ENCODE assay signal across 11 cellular contexts in the genomic region with DNA sequence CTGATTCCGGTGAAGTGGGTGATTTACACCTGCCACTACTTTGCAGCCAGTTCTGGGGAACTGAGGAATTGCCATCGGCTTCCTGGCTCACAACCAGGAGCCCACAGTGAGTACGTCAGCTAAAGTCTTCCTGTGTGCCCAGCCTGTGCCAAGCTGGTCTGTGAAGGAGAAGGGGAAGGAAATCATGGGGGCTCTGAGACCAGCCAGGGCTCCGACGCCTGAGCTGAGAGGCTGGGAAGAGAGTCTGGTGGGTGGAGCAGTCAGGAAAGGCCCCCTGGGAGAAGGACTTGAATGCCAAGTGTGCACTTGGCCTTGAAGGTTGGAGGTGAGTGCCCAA. TPM values are rescaled to one million over a fixed set of nuclear protein-coding genes. Genes with fewer than 3 reads are reported as not detected.
DNase-seq lines count a peak whose midpoint lies in the region; ATAC-seq and TF ChIP-seq lines count a peak whose summit lies in the region.
"Had no signal": no experiment of that assay in that cellular context is flagged by ENCODE, and none has a peak within 500 bp of the region (broad histone marks: within the 10 kb centered on the region; RNA-seq: fewer than 3 reads in every experiment).

No MANE protein-coding gene starts in this region.

- ATAC-seq in DND-41 (ENCODE audit: insufficient read depth, low read depth) (no peak), HG03159 (IDR thresholded peaks at IDR 0.05; ENCODE audit: unreplicated experiment) (no peak)

- H2AFZ ChIP-seq in DND-41 (ENCODE audit: low read depth, low read length) = peak overlapping the region; percentile 11; the same call in 1 of the 2 replicates

- H3K36me3 ChIP-seq in DND-41 (ENCODE audit: insufficient read depth, low read length) (no peaks in the 10 kb centered on the region), skeletal muscle tissue (ENCODE audit: control insufficient read depth in 3 of 3, insufficient read depth in 3 of 3, low read length in 3 of 3) (no peaks in the 10 kb centered on the region)

- DNase-seq in DND-41 (no peak), astrocyte of the cerebellum (ENCODE audit: low read depth) (no peak), LoVo (ENCODE audit: low spot score) (no peak), NCI-H82 treated with DMSO at 0.1 percent for 48 hours (lab: John Stamatoyannopoulos, UW; ENCODE audit: unreplicated experiment) (no peak)
- DNase-seq in activated CD4-positive, alpha-beta T cell treated with anti-CD3 and anti-CD28 coated beads for 48 hours = no peak
- DNase-seq: MV-4-11; stimulated activated naive CD4-positive, alpha-beta T cell treated with Interleukin-2 at 50 U/mL for 16 hours had no signal

- H3K27me3 ChIP-seq in DND-41 (ENCODE audit: insufficient read depth, low read length, poor library complexity) (no peaks in the 10 kb centered on the region), skeletal muscle tissue (ENCODE audit: control insufficient read depth in 3 of 3, insufficient read depth in 3 of 3, low read length in 3 of 3) (no peaks in the 10 kb centered on the region)

- H3K27ac ChIP-seq in DND-41 (ENCODE audit: low read length) (no peak overlapping the region), skeletal muscle tissue (ENCODE audit: low read depth, low read length) (no peak overlapping the region)

- peak overlapping the region; percentile 84 for H3K4me2 ChIP-seq in DND-41 (ENCODE audit: insufficient read depth, low read length)

- H4K20me1 ChIP-seq in DND-41 (ENCODE audit: insufficient read depth, low read length) = no peaks in the 10 kb centered on the region

- H3K9ac ChIP-seq in DND-41 (ENCODE audit: low read depth, low read length) = 0 out of 2 replicates have a peak overlapping the region, but pooled peaks have one; percentile 55
- H3K9ac ChIP-seq in skeletal muscle tissue (ENCODE audit: low read depth in 1 of 3, low read length in 3 of 3) = peak overlapping the region; percentile 22 to 57 (median 38)

- H3K4me3 ChIP-seq in DND-41 (ENCODE audit: low read depth in 1 of 2, low read length in 2 of 2) = no peak overlapping the region
- H3K4me3 ChIP-seq in astrocyte of the cerebellum (ENCODE audit: low read depth, low read length) = peak overlapping the region; percentile 80
- 0 out of 2 replicates have a peak overlapping the region, but pooled peaks have one; percentile 98 for H3K4me3 ChIP-seq in iPS-18c (ENCODE audit: insufficient read depth, low read depth, low read length)
- peak overlapping the region; percentile 70 to 78 (median 72) for H3K4me3 ChIP-seq in skeletal muscle tissue (ENCODE audit: low read length in 3 of 3)

- H3K4me1 ChIP-seq in DND-41 (ENCODE audit: insufficient read depth, low read length) (peaks cover 19% of the 10 kb centered on the region), skeletal muscle tissue (ENCODE audit: control insufficient read depth in 3 of 3, insufficient read depth in 3 of 3, low read length in 3 of 3) (peaks cover 20 to 30% (median 23%) of the 10 kb centered on the region in 3 donors)

- H3K9me3 ChIP-seq in DND-41 (ENCODE audit: insufficient read depth, low read length, severe bottlenecking) = no peaks in the 10 kb centered on the region
- no peaks in the 10 kb centered on the region for H3K9me3 ChIP-seq in iPS-18c (ENCODE audit: control insufficient read depth, insufficient read depth, low read length)
- H3K9me3 ChIP-seq in skeletal muscle tissue (ENCODE audit: control insufficient read depth in 3 of 3, low read length in 3 of 3) = no peaks in the 10 kb centered on the region

- in situ Hi-C loops in astrocyte of the cerebellum (cut with HindIII; ENCODE audit: low sequenced_read_pairs) = no loop called here

- no peaks in the 10 kb centered on the region for H3K79me2 ChIP-seq in DND-41 (ENCODE audit: insufficient read depth, low read length)

- no peak for TF ChIP-seq CTCF in DND-41 (IDR thresholded peaks at IDR 0.05; ENCODE audit: borderline replicate concordance, extremely low read depth, low read length, poor library complexity, severe bottlenecking)
- TF ChIP-seq CTCF in astrocyte of the cerebellum (IDR thresholded peaks at IDR 0.05; ENCODE audit: low read depth, low read length, missing control alignments) = no peak

RNA-seq across cellular contexts. Expression of a gene that starts 1.2 kb away (rescaled TPM):
- total RNA-seq in skeletal muscle tissue = 1.6 TPM

RNA-seq across cellular contexts. Expression of a gene that starts 6.1 kb away (rescaled TPM):
- total RNA-seq in skeletal muscle tissue = 23.5 TPM

RNA-seq across cellular contexts. Expression of a gene that starts 28.1 kb away (rescaled TPM):
- total RNA-seq in skeletal muscle tissue = not detected
- total RNA-seq: mononuclear cell had no signal

RNA-seq across cellular contexts. Expression of a gene that starts 29.5 kb away (rescaled TPM):
- not detected for total RNA-seq in skeletal muscle tissue
- total RNA-seq: mononuclear cell had no signal

RNA-seq across cellular contexts. Expression of a gene that starts 43.2 kb away (rescaled TPM):
- total RNA-seq in skeletal muscle tissue = 3.1 TPM
- total RNA-seq: mononuclear cell had no signal

Comparison
In these comparisons a context has a peak if more than half of its experiments do, and no peak if none do; other contexts are left out.
1. H3K4me3 ChIP-seq: peak in astrocyte of the cerebellum (single experiment), iPS-18c (single experiment) and skeletal muscle tissue (3 of 3); none in DND-41 (0 of 2).